1 cellular context compared by ENCODE assay signal in the genomic region with DNA sequence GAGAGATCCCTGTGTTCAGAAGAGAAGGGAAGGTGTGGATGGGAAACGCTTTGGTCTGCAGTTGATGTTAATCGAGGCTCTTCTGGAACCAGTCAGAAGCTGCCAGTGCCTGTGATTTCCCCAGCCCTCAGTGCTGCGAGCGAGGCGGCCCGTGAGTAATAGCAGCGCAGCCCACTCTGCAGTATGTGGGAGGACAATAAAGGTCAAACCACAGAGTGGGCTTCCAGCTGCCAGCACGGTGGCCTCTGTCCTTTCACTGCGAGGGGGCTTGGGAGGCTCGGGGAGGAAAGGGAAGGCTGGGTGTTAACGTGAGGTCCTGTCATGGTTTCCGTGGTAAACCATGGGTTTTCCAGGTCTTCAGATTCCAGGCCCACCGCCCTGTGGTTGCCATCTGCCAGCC.
TF ChIP-seq lines count a peak whose summit lies in the region.

No MANE protein-coding gene starts in this region.

TF ChIP-seq in H1, 55 proteins besides CTCF, POLR2A, EP300 and RAD21 (continued from another document):
- TF ChIP-seq, protein P1, sequence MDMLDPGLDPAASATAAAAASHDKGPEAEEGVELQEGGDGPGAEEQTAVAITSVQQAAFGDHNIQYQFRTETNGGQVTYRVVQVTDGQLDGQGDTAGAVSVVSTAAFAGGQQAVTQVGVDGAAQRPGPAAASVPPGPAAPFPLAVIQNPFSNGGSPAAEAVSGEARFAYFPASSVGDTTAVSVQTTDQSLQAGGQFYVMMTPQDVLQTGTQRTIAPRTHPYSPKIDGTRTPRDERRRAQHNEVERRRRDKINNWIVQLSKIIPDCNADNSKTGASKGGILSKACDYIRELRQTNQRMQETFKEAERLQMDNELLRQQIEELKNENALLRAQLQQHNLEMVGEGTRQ (IDR thresholded peaks at IDR 0.05; ENCODE audit: low read length) = no peak
- no peak for TF ChIP-seq BRCA1 (IDR thresholded peaks at IDR 0.05; ENCODE audit: low read depth, low read length)
